ENCODE assay signal across 2 cellular contexts in genomic region chr20:35253010-35253409, GRCh38.
TF ChIP-seq lines count a peak whose summit lies in the region.

No MANE protein-coding gene starts in this region.

TF ChIP-seq in HEK293, 187 proteins besides CTCF, POLR2A, EP300 and RAD21:
- TF ChIP-seq ZNF362 (tag by site-specific recombination; IDR thresholded peaks at IDR 0.05) = peak; percentile 44; the same call in 1 of the 2 replicates
- TF ChIP-seq SCRT1 (tag by site-specific recombination; IDR thresholded peaks at IDR 0.05; ENCODE audit: borderline replicate concordance) = no peak

TF ChIP-seq in K562, 482 proteins besides CTCF, POLR2A, EP300 and RAD21:
- TF ChIP-seq DEAF1 (CRISPR knock-in tag; IDR thresholded peaks at IDR 0.05) (no peak), BMI1 (IDR thresholded peaks at IDR 0.05; ENCODE audit: low read length) (no peak), ZNF384 (IDR thresholded peaks at IDR 0.05; ENCODE audit: low read depth, low read length) (peak; percentile 63; the same call in 1 of the 2 replicates), CREB3 (tag; conservative IDR thresholded peaks at IDR 0.05; ENCODE audit: low read depth) (no peak), TCFL5 (CRISPR knock-in tag; conservative IDR thresholded peaks at IDR 0.05) (no peak), COPS2 (conservative IDR thresholded peaks at IDR 0.05) (no peak)
TF ChIP-seq in K562: peak in this region for 1.
